Comparison of ENCODE assay signal across 1 cellular context in the genomic region with DNA sequence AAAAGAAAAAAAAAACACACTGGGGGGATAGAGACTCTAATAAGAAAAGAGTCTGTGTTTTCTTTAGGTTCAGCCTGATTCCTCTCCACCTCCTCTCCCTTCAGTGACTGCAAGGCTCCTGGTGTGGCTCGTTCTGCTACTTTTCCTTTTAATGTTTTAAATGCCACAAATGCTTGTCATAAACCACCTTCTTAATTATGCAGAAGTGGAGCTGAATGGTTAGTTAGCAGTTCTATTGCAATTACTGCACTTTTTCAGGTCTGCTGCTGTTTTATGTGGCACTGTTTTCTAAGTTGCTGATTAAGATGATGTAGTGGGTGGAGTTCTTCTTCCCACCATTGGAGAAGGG.
TF ChIP-seq lines count a peak whose summit lies in the region.

No MANE protein-coding gene starts in this region.

TF ChIP-seq in neural cell, 6 proteins besides CTCF, POLR2A, EP300 and RAD21:
- TF ChIP-seq, protein P1, sequence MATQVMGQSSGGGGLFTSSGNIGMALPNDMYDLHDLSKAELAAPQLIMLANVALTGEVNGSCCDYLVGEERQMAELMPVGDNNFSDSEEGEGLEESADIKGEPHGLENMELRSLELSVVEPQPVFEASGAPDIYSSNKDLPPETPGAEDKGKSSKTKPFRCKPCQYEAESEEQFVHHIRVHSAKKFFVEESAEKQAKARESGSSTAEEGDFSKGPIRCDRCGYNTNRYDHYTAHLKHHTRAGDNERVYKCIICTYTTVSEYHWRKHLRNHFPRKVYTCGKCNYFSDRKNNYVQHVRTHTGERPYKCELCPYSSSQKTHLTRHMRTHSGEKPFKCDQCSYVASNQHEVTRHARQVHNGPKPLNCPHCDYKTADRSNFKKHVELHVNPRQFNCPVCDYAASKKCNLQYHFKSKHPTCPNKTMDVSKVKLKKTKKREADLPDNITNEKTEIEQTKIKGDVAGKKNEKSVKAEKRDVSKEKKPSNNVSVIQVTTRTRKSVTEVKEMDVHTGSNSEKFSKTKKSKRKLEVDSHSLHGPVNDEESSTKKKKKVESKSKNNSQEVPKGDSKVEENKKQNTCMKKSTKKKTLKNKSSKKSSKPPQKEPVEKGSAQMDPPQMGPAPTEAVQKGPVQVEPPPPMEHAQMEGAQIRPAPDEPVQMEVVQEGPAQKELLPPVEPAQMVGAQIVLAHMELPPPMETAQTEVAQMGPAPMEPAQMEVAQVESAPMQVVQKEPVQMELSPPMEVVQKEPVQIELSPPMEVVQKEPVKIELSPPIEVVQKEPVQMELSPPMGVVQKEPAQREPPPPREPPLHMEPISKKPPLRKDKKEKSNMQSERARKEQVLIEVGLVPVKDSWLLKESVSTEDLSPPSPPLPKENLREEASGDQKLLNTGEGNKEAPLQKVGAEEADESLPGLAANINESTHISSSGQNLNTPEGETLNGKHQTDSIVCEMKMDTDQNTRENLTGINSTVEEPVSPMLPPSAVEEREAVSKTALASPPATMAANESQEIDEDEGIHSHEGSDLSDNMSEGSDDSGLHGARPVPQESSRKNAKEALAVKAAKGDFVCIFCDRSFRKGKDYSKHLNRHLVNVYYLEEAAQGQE (IDR thresholded peaks at IDR 0.05; ENCODE audit: borderline replicate concordance) = no peak
- no peak for TF ChIP-seq TAF1 (IDR thresholded peaks at IDR 0.05; ENCODE audit: low read depth)
- TF ChIP-seq POLR2AphosphoS5 (IDR thresholded peaks at IDR 0.05) = no peak
- no peak for TF ChIP-seq MXI1 (conservative IDR thresholded peaks at IDR 0.05; ENCODE audit: poor library complexity, severe bottlenecking)
- no peak for TF ChIP-seq EZH2 (IDR thresholded peaks at IDR 0.05; ENCODE audit: borderline replicate concordance, insufficient read depth, low read length, poor library complexity, severe bottlenecking)
- TF ChIP-seq SMC3 (conservative IDR thresholded peaks at IDR 0.05; ENCODE audit: poor library complexity) = no peak
